Comparison of ENCODE assay signal across 11 cellular contexts in the genomic region with DNA sequence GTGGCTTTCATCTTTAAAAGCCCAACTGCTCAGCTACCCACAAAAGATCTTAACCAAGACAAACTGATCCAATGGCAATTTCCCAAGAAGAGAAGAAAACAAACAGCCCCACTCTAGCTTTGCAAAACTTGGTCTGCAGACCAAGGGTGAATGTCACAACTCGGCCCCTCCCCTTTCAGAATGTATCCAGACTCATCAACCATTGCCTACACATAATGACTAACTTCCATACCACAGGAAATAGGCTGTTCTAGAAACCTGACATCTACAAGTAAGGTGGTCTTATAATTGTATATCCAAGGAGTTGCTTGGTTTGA. TPM values are rescaled to one million over a fixed set of nuclear protein-coding genes. Genes with fewer than 3 reads are reported as not detected.
DNase-seq lines count a peak whose midpoint lies in the region; ATAC-seq, FAIRE-seq and TF ChIP-seq lines count a peak whose summit lies in the region.
"Had no signal": no experiment of that assay in that cellular context is flagged by ENCODE, and none has a peak within 500 bp of the region (broad histone marks: within the 10 kb centered on the region; RNA-seq: fewer than 3 reads in every experiment).

No MANE protein-coding gene starts in this region.

- no TSS peak for BruUV-seq in endothelial cell of umbilical vein (replicated peaks; lab: Mats Ljungman, UMichigan)

- H3K4me1 ChIP-seq in endothelial cell of umbilical vein (ENCODE audit: control insufficient read depth, extremely low read depth, insufficient read depth, low read length) (peaks cover 12% of the 10 kb centered on the region), skeletal muscle satellite cell (ENCODE audit: control insufficient read depth, insufficient read depth, low read length) (peaks cover 37% of the 10 kb centered on the region)

- H3K4me2 ChIP-seq in endothelial cell of umbilical vein (ENCODE audit: insufficient read depth, low read length) (no peak overlapping the region), skeletal muscle satellite cell (ENCODE audit: low read length) (peak overlapping the region; percentile 37)

- CTCF ChIA-PET in endothelial cell of umbilical vein (lab: Charles Lee), result interaction anchor here (1.0 kb wide), 1 partner anchor 18 kb away, joined by 3 read pairs; no protein-coding TSS in a partner anchor

- H3K36me3 ChIP-seq in endothelial cell of umbilical vein (ENCODE audit: control insufficient read depth in 2 of 2, extremely low read depth in 1 of 2, insufficient read depth in 2 of 2, low read length in 2 of 2) (no peaks in the 10 kb centered on the region), skeletal muscle satellite cell (ENCODE audit: insufficient read depth, low read length) (peaks cover 21% of the 10 kb centered on the region)

- H3K9me3 ChIP-seq in endothelial cell of umbilical vein (replicated peaks; ENCODE audit: control insufficient read depth, insufficient read depth, low read length), result no peaks in the 10 kb centered on the region
- H3K9me3 ChIP-seq in skeletal muscle satellite cell (replicated peaks; ENCODE audit: low read length), result no peaks in the 10 kb centered on the region

- H2AFZ ChIP-seq in endothelial cell of umbilical vein (ENCODE audit: low read depth, low read length), result no peak overlapping the region

- H3K79me2 ChIP-seq in endothelial cell of umbilical vein (ENCODE audit: control insufficient read depth, insufficient read depth, low read length), result peaks cover 85% of the 10 kb centered on the region

- H3K9me1 ChIP-seq in endothelial cell of umbilical vein (replicated peaks; ENCODE audit: control insufficient read depth, extremely low read depth, insufficient read depth, low read length), result no peaks in the 10 kb centered on the region

- DNase-seq in H4 (ENCODE audit: low spot score), result peak; percentile 24
- DNase-seq in RPMI7951 (ENCODE audit: low read depth), result peak; percentile 65
- DNase-seq in endothelial cell of umbilical vein (ENCODE audit: low read depth, low spot score), result no peak
- DNase-seq in COLO668 (lab: John Stamatoyannopoulos, UW; ENCODE audit: unreplicated experiment), result no peak
- DNase-seq: hippocampal formation; MM.1S; naive thymus-derived CD8-positive, alpha-beta T cell; NK-92 treated with Interleukin-12 subunit alpha and Interleukin-12 subunit beta, amount 100 ng/mL, for 24 hours had no signal

- dilution Hi-C loops in endothelial cell of umbilical vein (cut with MboI; ENCODE audit: extremely low pct_ligation_motif_present, low sequenced_read_pairs), result no loop called here

- no peak for TF ChIP-seq POLR2A in endothelial cell of umbilical vein (IDR thresholded peaks at IDR 0.05; ENCODE audit: low read depth, low read length)
- no peak for TF ChIP-seq POLR2A in GM18505 (IDR thresholded peaks at IDR 0.05; ENCODE audit: borderline replicate concordance, extremely low read depth, insufficient read depth, insufficient read length)

- POLR2A ChIA-PET in endothelial cell of umbilical vein (lab: Charles Lee), result no interaction called here

- intact Hi-C loops in endothelial cell of umbilical vein (cut with micrococcal nuclease), result no loop called here

- ATAC-seq in HG02884 (IDR thresholded peaks at IDR 0.05; ENCODE audit: unreplicated experiment) (no peak), GM18505 (IDR thresholded peaks at IDR 0.05; ENCODE audit: unreplicated experiment) (no peak)
- ATAC-seq: naive thymus-derived CD8-positive, alpha-beta T cell had no signal

- H3K27me3 ChIP-seq in endothelial cell of umbilical vein (ENCODE audit: control insufficient read depth in 2 of 2, insufficient read depth in 2 of 2, low read length in 2 of 2), result no peaks in the 10 kb centered on the region
- no peaks in the 10 kb centered on the region for H3K27me3 ChIP-seq in skeletal muscle satellite cell (ENCODE audit: control insufficient read depth, insufficient read depth, low read length)

- H3K27ac ChIP-seq in endothelial cell of umbilical vein (ENCODE audit: insufficient read depth, low read depth, low read length), result no peak overlapping the region

- H3K9ac ChIP-seq in endothelial cell of umbilical vein (replicated peaks; ENCODE audit: extremely low read depth, insufficient read depth, low read length), result no peak overlapping the region
- no peak overlapping the region for H3K9ac ChIP-seq in skeletal muscle satellite cell (ENCODE audit: low read depth, low read length)

- no peak for TF ChIP-seq CTCF in endothelial cell of umbilical vein (IDR thresholded peaks at IDR 0.05; ENCODE audit: extremely low read depth in 1 of 2, insufficient read depth in 1 of 2, low read depth in 1 of 2, low read length in 2 of 2)

- peaks cover 7% of the 10 kb centered on the region for H4K20me1 ChIP-seq in endothelial cell of umbilical vein (replicated peaks; ENCODE audit: control insufficient read depth, extremely low read depth, insufficient read depth, low read length)

- FAIRE-seq in endothelial cell of umbilical vein (lab: Jason Lieb, UNC), result no peak

- H3K4me3 ChIP-seq in endothelial cell of umbilical vein (replicated peaks in 1 of 3; ENCODE audit: insufficient read depth in 1 of 3, low read depth in 1 of 3, low read length in 3 of 3) (no peak overlapping the region), skeletal muscle satellite cell (ENCODE audit: low read length) (no peak overlapping the region)

TF ChIP-seq in endothelial cell of umbilical vein, 7 proteins besides CTCF, POLR2A, EP300 and RAD21:
- TF ChIP-seq POLR2AphosphoS5 (IDR thresholded peaks at IDR 0.05; ENCODE audit: insufficient read depth, low read depth, low read length) (no peak), FOS (IDR thresholded peaks at IDR 0.05; ENCODE audit: borderline replicate concordance, insufficient read depth, low read length) (peak; percentile 27)
- TF ChIP-seq, protein P1, sequence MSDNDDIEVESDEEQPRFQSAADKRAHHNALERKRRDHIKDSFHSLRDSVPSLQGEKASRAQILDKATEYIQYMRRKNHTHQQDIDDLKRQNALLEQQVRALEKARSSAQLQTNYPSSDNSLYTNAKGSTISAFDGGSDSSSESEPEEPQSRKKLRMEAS (IDR thresholded peaks at IDR 0.05; ENCODE audit: insufficient read depth, insufficient read length), result no peak

RNA-seq across cellular contexts. Expression of a gene that starts 16.0 kb away (rescaled TPM):
- 8.3 and 9.3 TPM in 2 replicates for total RNA-seq in H4 (2014; rRNA removed; shearing (Covaris generic))
- total RNA-seq in RPMI7951 (2014; rRNA removed; shearing (Covaris generic)), result 5.3 and 5.7 TPM in 2 replicates
- total RNA-seq in endothelial cell of umbilical vein, result 35.0 and 39.6 TPM in 2 replicates
- 8.8 and 10.4 TPM in 2 replicates for polyA plus RNA-seq in endothelial cell of umbilical vein
- 13.5 and 14.2 TPM in 2 replicates for polyA plus RNA-seq in endothelial cell of umbilical vein (2011; cell fraction: cytosol; rRNA removed)
- 28.5 and 31.3 TPM in 2 replicates for polyA plus RNA-seq in endothelial cell of umbilical vein (2011; cell fraction: nucleus; rRNA removed)
- 15.7 and 16.5 TPM in 2 replicates for polyA plus RNA-seq in endothelial cell of umbilical vein (2012)
- polyA minus RNA-seq in endothelial cell of umbilical vein, result 40.9 and 43.9 TPM in 2 replicates
- 1.6 TPM for polyA minus RNA-seq in endothelial cell of umbilical vein (2011; cell fraction: cytosol; rRNA and poly(A)+ RNA removed)
- polyA minus RNA-seq in endothelial cell of umbilical vein (2011; cell fraction: nucleus; rRNA and poly(A)+ RNA removed), result 40.7 and 47.7 TPM in 2 replicates
- total RNA-seq in skeletal muscle satellite cell (2012; rRNA removed), result 28.2 and 29.4 TPM in 2 replicates

RNA-seq across cellular contexts. Expression of a gene that starts 16.4 kb away (rescaled TPM):
- 35.9 and 55.8 TPM in 2 replicates for total RNA-seq in H4 (2014; rRNA removed; shearing (Covaris generic))
- total RNA-seq in RPMI7951 (2014; rRNA removed; shearing (Covaris generic)), result 38.4 and 43.7 TPM in 2 replicates
- 28.4 and 29.1 TPM in 2 replicates for total RNA-seq in endothelial cell of umbilical vein
- 13.8 and 20.4 TPM in 2 replicates for polyA plus RNA-seq in endothelial cell of umbilical vein
- polyA plus RNA-seq in endothelial cell of umbilical vein (2011; cell fraction: cytosol; rRNA removed), result 34.3 and 34.7 TPM in 2 replicates
- 16.3 and 18.2 TPM in 2 replicates for polyA plus RNA-seq in endothelial cell of umbilical vein (2011; cell fraction: nucleus; rRNA removed)
- 45.2 and 45.3 TPM in 2 replicates for polyA plus RNA-seq in endothelial cell of umbilical vein (2012)
- 10.3 and 13.5 TPM in 2 replicates for polyA minus RNA-seq in endothelial cell of umbilical vein
- polyA minus RNA-seq in endothelial cell of umbilical vein (2011; cell fraction: cytosol; rRNA and poly(A)+ RNA removed), result 9.3 TPM
- polyA minus RNA-seq in endothelial cell of umbilical vein (2011; cell fraction: nucleus; rRNA and poly(A)+ RNA removed), result 6.7 and 7.1 TPM in 2 replicates
- total RNA-seq in skeletal muscle satellite cell (2012; rRNA removed), result 50.5 and 66.7 TPM in 2 replicates

Comparison
In these comparisons a context has a peak if more than half of its experiments do, and no peak if none do; other contexts are left out.
1. DNase-seq: peak in H4 (single experiment) and RPMI7951 (single experiment); none in endothelial cell of umbilical vein (single experiment) and COLO668 (single experiment).